Comparison of ENCODE assay signal across 8 cellular contexts in genomic region chr14:36661506-36662257, GRCh38. TPM values are rescaled to one million over a fixed set of nuclear protein-coding genes. Genes with fewer than 3 reads are reported as not detected.
A peak's percentile ranks its signal among the peaks of the same experiment; 100 is the strongest.
DNase-seq lines count a peak whose midpoint lies in the region; ATAC-seq and TF ChIP-seq lines count a peak whose summit lies in the region.

PAX9 (plus strand) TSS chr14:36661860; CDS start chr14:36662090, 230 bp downstream.

- H2AFZ ChIP-seq in ACC112 (ENCODE audit: low read length, unreplicated experiment), result peak within 1 kb of the TSS; percentile 67
- peak within 1 kb of the TSS; percentile 28 for H2AFZ ChIP-seq in parathyroid adenoma

- peak within 1 kb of the TSS; percentile 99 for H3K4me2 ChIP-seq in parathyroid adenoma (ENCODE audit: low read length)

- no peaks in the 10 kb centered on the region for H3K9me3 ChIP-seq in parathyroid adenoma (ENCODE audit: control insufficient read depth, low read length)

- peaks cover 80% of the 10 kb centered on the region for H3K27me3 Mint-ChIP-seq in activated T-cell treated with anti-CD3 and anti-CD28 coated beads, Interleukin-2, amount 50 U/mL, for 72 hours (ENCODE audit: low read depth)
- peaks cover 57% of the 10 kb centered on the region for H3K27me3 Mint-ChIP-seq in glutamatergic neuron (ENCODE audit: unreplicated experiment)

- peak within 1 kb of the TSS; percentile 85 for H3K27ac Mint-ChIP-seq in activated T-cell treated with anti-CD3 and anti-CD28 coated beads, Interleukin-2, amount 50 U/mL, for 72 hours
- H3K27ac Mint-ChIP-seq in glutamatergic neuron (ENCODE audit: unreplicated experiment), result no peak within 1 kb of the TSS

- H3K4me3 Mint-ChIP-seq in activated T-cell treated with anti-CD3 and anti-CD28 coated beads, Interleukin-2, amount 50 U/mL, for 72 hours, result peak within 1 kb of the TSS; percentile 73 to 78
- H3K4me3 Mint-ChIP-seq in glutamatergic neuron (ENCODE audit: unreplicated experiment), result peak within 1 kb of the TSS; percentile 92

- peaks cover 98% of the 10 kb centered on the region for H3K27me3 ChIP-seq in ACC112 (ENCODE audit: insufficient read depth, low read length)
- no peaks in the 10 kb centered on the region for H3K27me3 ChIP-seq in parathyroid adenoma (ENCODE audit: control insufficient read depth, insufficient read depth, low read length)

- peaks cover 10 to 21% of the 10 kb centered on the region in 2 donors for H3K36me3 Mint-ChIP-seq in activated T-cell treated with anti-CD3 and anti-CD28 coated beads, Interleukin-2, amount 50 U/mL, for 72 hours (ENCODE audit: insufficient read depth in 2 of 2)
- H3K36me3 Mint-ChIP-seq in glutamatergic neuron (ENCODE audit: unreplicated experiment), result no peaks in the 10 kb centered on the region

- H3K27ac ChIP-seq in ACC112 (ENCODE audit: low read depth, low read length) (no peak within 1 kb of the TSS), parathyroid adenoma (peak within 1 kb of the TSS; percentile 99)

- no peaks in the 10 kb centered on the region for H3K9me3 Mint-ChIP-seq in activated T-cell treated with anti-CD3 and anti-CD28 coated beads, Interleukin-2, amount 50 U/mL, for 72 hours
- H3K9me3 Mint-ChIP-seq in glutamatergic neuron (ENCODE audit: unreplicated experiment), result peaks cover 8% of the 10 kb centered on the region

- H3K4me1 Mint-ChIP-seq in activated T-cell treated with anti-CD3 and anti-CD28 coated beads, Interleukin-2, amount 50 U/mL, for 72 hours (ENCODE audit: low read depth), result peaks cover 52% of the 10 kb centered on the region
- H3K4me1 Mint-ChIP-seq in glutamatergic neuron (ENCODE audit: low read depth, unreplicated experiment), result peaks cover 9% of the 10 kb centered on the region

- H3K9ac ChIP-seq in parathyroid adenoma, result peak within 1 kb of the TSS; percentile 99

- peaks cover 5% of the 10 kb centered on the region for H3K4me1 ChIP-seq in ACC112 (ENCODE audit: control insufficient read depth, insufficient read depth, low read length, unreplicated experiment)
- no peaks in the 10 kb centered on the region for H3K4me1 ChIP-seq in parathyroid adenoma

- TF ChIP-seq CTCF in GM12875 (IDR thresholded peaks at IDR 0.05; ENCODE audit: borderline replicate concordance, insufficient read depth, low read depth, low read length) (no peak), glutamatergic neuron (IDR thresholded peaks at IDR 0.05; ENCODE audit: partially characterized antibody, unreplicated experiment) (no peak), parathyroid adenoma (IDR thresholded peaks at IDR 0.05) (no peak)

- no peaks in the 10 kb centered on the region for H3K79me2 ChIP-seq in ACC112 (ENCODE audit: control insufficient read depth, insufficient read depth, low read length, unreplicated experiment)
- peaks cover 77% of the 10 kb centered on the region for H3K79me2 ChIP-seq in parathyroid adenoma

- H3K4me3 ChIP-seq in ACC112 (ENCODE audit: low read depth, low read length) (peak within 1 kb of the TSS; percentile 86), GM12875 (ENCODE audit: low read depth, low read length) (peak within 1 kb of the TSS; percentile 49), parathyroid adenoma (ENCODE audit: low read depth, low read length) (peak within 1 kb of the TSS; percentile 98)

- H3K36me3 ChIP-seq in ACC112 (ENCODE audit: insufficient read depth, low read length) (no peaks in the 10 kb centered on the region), parathyroid adenoma (ENCODE audit: control insufficient read depth, insufficient read depth, low read length) (no peaks in the 10 kb centered on the region)

- DNase-seq in NCI-H2196 treated with DMSO at 0.1 percent for 48 hours (lab: John Stamatoyannopoulos, UW; ENCODE audit: unreplicated experiment) (peak; percentile 87), glutamatergic neuron (peak; percentile 90), UCSD-AML1 (lab: John Stamatoyannopoulos, UW; ENCODE audit: unreplicated experiment) (no peak)
- DNase-seq in activated T-cell treated with anti-CD3 and anti-CD28 coated beads, Interleukin-2, amount 50 U/mL, for 72 hours, result peak; percentile 65 to 75

- ATAC-seq in HG03135 (IDR thresholded peaks at IDR 0.05; ENCODE audit: unreplicated experiment), result peak; percentile 79
- ATAC-seq in activated T-cell treated with anti-CD3 and anti-CD28 coated beads, Interleukin-2, amount 50 U/mL, for 72 hours (replicated peaks in 1 of 2), result peak; percentile 92 to 94

RNA-seq across cellular contexts. Expression of gene PAX9, which starts in this region (rescaled TPM):
- total RNA-seq in activated T-cell treated with anti-CD3 and anti-CD28 coated beads, Interleukin-2, amount 50 U/mL, for 72 hours, result under 1 TPM in 1 of 2 donors, not detected in 1; 0.23 TPM
- total RNA-seq in glutamatergic neuron (ENCODE audit: unreplicated experiment), result not detected

Comparison
In these comparisons a context has a peak if more than half of its experiments do, and no peak if none do; other contexts are left out.
1. Peak in DNase-seq and ATAC-seq in activated T-cell treated with anti-CD3 and anti-CD28 coated beads, Interleukin-2, amount 50 U/mL, for 72 hours; RNA of the gene not detected or under 1 TPM.
2. Peak in DNase-seq in glutamatergic neuron; RNA of the gene not detected or under 1 TPM.